26 cellular contexts compared by ENCODE assay signal in the genomic region with DNA sequence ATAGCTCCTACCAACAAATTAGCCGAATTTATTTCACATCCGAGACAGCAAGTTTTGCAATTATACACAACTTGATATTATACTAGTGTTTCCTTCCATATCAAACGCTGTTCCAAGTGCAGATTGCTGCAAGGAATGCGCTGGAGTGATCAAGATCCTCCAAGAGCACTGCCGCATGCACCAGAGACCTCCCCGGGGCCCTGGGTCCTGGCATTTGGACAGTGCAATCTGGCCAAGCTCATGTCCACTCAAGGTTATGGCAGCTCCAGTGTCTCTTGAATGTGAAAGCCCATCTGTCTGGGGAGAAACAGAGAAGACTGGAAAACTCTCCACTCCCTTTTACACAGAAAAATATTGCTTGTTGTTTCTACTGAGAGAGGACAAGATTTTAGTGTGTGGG.
"Had no signal": no experiment of that assay in that cellular context is flagged by ENCODE, and none has a peak within 500 bp of the region (broad histone marks: within the 10 kb centered on the region; RNA-seq: fewer than 3 reads in every experiment).

No MANE protein-coding gene starts in this region.

- ATAC-seq: lower lobe of right lung, natural killer cell, right lobe of liver, T-helper 17 cell, upper lobe of right lung had no signal

- H3K9me3 ChIP-seq: adrenal gland, gastrocnemius medialis, lower lobe of right lung, right lobe of liver, upper lobe of right lung had no signal

- H3K27ac ChIP-seq: adrenal gland, gastrocnemius medialis, lower lobe of right lung, neural progenitor cell, right lobe of liver, skin epidermis, upper lobe of right lung had no signal

- H3K9ac ChIP-seq: neural progenitor cell had no signal

- H3K4me3 ChIP-seq: adrenal gland, gastrocnemius medialis, lower lobe of right lung, neural progenitor cell, right lobe of liver, skin epidermis, upper lobe of right lung had no signal

- H3K4me2 ChIP-seq: neural progenitor cell had no signal

- H3K27me3 ChIP-seq: adrenal gland, neural progenitor cell, right lobe of liver, upper lobe of right lung had no signal

- H2AFZ ChIP-seq: neural progenitor cell had no signal

- DNase-seq: activated CD4-positive, alpha-beta memory T cell treated with anti-CD3 and anti-CD28 coated beads for 36 hours; activated CD4-positive, alpha-beta T cell treated with anti-CD3 and anti-CD28 coated beads, Interleukin-2, amount 10 ng/mL, durations not matched to agents 24 days and 14 days; activated CD4-positive, CD25-positive, alpha-beta regulatory T cell treated with anti-CD3 and anti-CD28 coated beads, Interleukin-2, amount 50 U/mL, for 72 hours; activated naive CD4-positive, alpha-beta T cell; activated T-cell treated with anti-CD3 and anti-CD28 coated beads for 4 hours; activated T-cell treated with anti-CD3 and anti-CD28 coated beads, Interleukin-2, amount 50 U/mL, for 72 hours; central memory CD4-positive, alpha-beta T cell; effector CD8-positive, alpha-beta T cell; erythroblast; hypothalamus; immature natural killer cell; lower lobe of right lung; natural killer cell; occipital lobe; posterior cingulate gyrus; right lobe of liver; stimulated activated CD4-positive, alpha-beta T cell treated with anti-CD3 and anti-CD28 coated beads, Interleukin-12 subunit alpha, Interleukin-12 subunit beta, amount 100 ng/mL, for 4 hours; stimulated activated CD4-positive, alpha-beta T cell treated with anti-CD3 and anti-CD28 coated beads, Interleukin-4, amount 100 ng/mL, for 1 hour; stimulated activated naive CD8-positive, alpha-beta T cell treated with anti-CD3 and anti-CD28 coated beads, Interleukin-15, Interleukin-2, amounts not matched to agents 100 U/mL and 50 U/mL, for 24 hours; T-helper 17 cell; T1000; upper lobe of right lung had no signal

- H3K4me1 ChIP-seq: neural progenitor cell, right lobe of liver had no signal

- H3K36me3 ChIP-seq: adrenal gland, gastrocnemius medialis, lower lobe of right lung, neural progenitor cell, right lobe of liver, upper lobe of right lung had no signal
